ENCODE assay signal across 9 cellular contexts in genomic region chr15:68578175-68578959, GRCh38. TPM values are rescaled to one million over a fixed set of nuclear protein-coding genes. Genes with fewer than 3 reads are reported as not detected.
A peak's percentile ranks its signal among the peaks of the same experiment; 100 is the strongest.
DNase-seq lines count a peak whose midpoint lies in the region; ATAC-seq and TF ChIP-seq lines count a peak whose summit lies in the region.
"Had no signal": no experiment of that assay in that cellular context is flagged by ENCODE, and none has a peak within 500 bp of the region (broad histone marks: within the 10 kb centered on the region; RNA-seq: fewer than 3 reads in every experiment).

No MANE protein-coding gene starts in this region.

- in situ Hi-C loops in Caki2 (cut with HindIII; ENCODE audit: low pct_unique_long_range_greater_than_20kb, low sequenced_read_pairs) = no loop called here

- H3K27ac Mint-ChIP-seq in activated B cell treated with CpG ODN at 0.5 μM for 24 hours = peak overlapping the region; percentile 71

- H3K27me3 ChIP-seq in KMS-11 (ENCODE audit: insufficient read depth, low read depth) (no peaks in the 10 kb centered on the region), liver (ENCODE audit: control insufficient read depth in 4 of 4, insufficient read depth in 4 of 4, low read length in 3 of 4) (peaks cover 0 to 7% (median 3%) of the 10 kb centered on the region in 4 donors)
- H3K27me3 ChIP-seq in effector memory CD4-positive, alpha-beta T cell (replicated peaks; ENCODE audit: control insufficient read depth, insufficient read depth, low read length, poor library complexity, severe bottlenecking) = peaks cover 32% of the 10 kb centered on the region

- H3K36me3 Mint-ChIP-seq in activated B cell treated with CpG ODN at 0.5 μM for 24 hours (ENCODE audit: low read depth) = no peaks in the 10 kb centered on the region

- CTCF ChIA-PET in activated B cell treated with CpG ODN at 0.5 μM for 24 hours (lab: Charles Lee) = interaction anchor here (0.6 to 2.8 kb wide), 3 partner anchors 19 to 311 kb away, joined by 3 to 9 read pairs (median 8); no protein-coding TSS in a partner anchor

- H3K4me3 ChIP-seq in KMS-11 (IDR thresholded peaks at IDR 0.05; ENCODE audit: insufficient read depth, low read depth, low read length) (no peak overlapping the region), liver (ENCODE audit: low read depth in 1 of 3, low read length in 3 of 3) (peak overlapping the region in 2 of 3 donors; percentile 34 to 52)
- H3K4me3 ChIP-seq in effector memory CD4-positive, alpha-beta T cell (ENCODE audit: insufficient read depth, low read depth, low read length, poor library complexity, severe bottlenecking) = peak overlapping the region; percentile 52

- H3K27me3 Mint-ChIP-seq in activated B cell treated with CpG ODN at 0.5 μM for 24 hours = peaks cover 17% of the 10 kb centered on the region

- no peaks in the 10 kb centered on the region for H3K4me1 ChIP-seq in KMS-11 (ENCODE audit: low read depth, poor library complexity, severe bottlenecking)
- peaks cover 5% of the 10 kb centered on the region for H3K4me1 ChIP-seq in effector memory CD4-positive, alpha-beta T cell (ENCODE audit: control insufficient read depth, insufficient read depth, low read length, poor library complexity, severe bottlenecking)
- H3K4me1 ChIP-seq in liver (ENCODE audit: control insufficient read depth in 4 of 4, insufficient read depth in 4 of 4, low read length in 3 of 4) = peaks cover 2 to 16% (median 11%) of the 10 kb centered on the region in 4 donors

- no peak overlapping the region for H3K9ac ChIP-seq in KMS-11
- no peak overlapping the region for H3K9ac ChIP-seq in liver (ENCODE audit: low read depth in 1 of 2, low read length in 2 of 2)

- TF ChIP-seq CTCF in KMS-11 (conservative IDR thresholded peaks at IDR 0.05; ENCODE audit: low read depth, low read length) = no peak
- no peak for TF ChIP-seq CTCF in activated B cell treated with CpG ODN at 0.5 μM for 24 hours (IDR thresholded peaks at IDR 0.05)
- peak; percentile 22 for TF ChIP-seq CTCF in liver (IDR thresholded peaks at IDR 0.05; ENCODE audit: low read depth, low read length, missing input control)

- POLR2A ChIA-PET in activated B cell treated with CpG ODN at 0.5 μM for 24 hours (lab: Charles Lee) = interaction anchor here (1.7 kb wide), 1 partner anchor 53 kb away, joined by 3 read pairs; no protein-coding TSS in a partner anchor

- peaks cover 38% of the 10 kb centered on the region for H3K4me1 Mint-ChIP-seq in activated B cell treated with CpG ODN at 0.5 μM for 24 hours

- ATAC-seq in activated B cell treated with CpG ODN at 0.5 μM for 24 hours (ENCODE audit: low read depth) (peak; percentile 69), GM18502 (IDR thresholded peaks at IDR 0.05; ENCODE audit: poor library complexity, unreplicated experiment) (no peak)

- intact Hi-C loops in activated B cell treated with CpG ODN at 0.5 μM for 24 hours (cut with micrococcal nuclease) = loop anchor here (1.0 to 5.0 kb wide), 4 partner anchors 19 to 96 kb away; no protein-coding TSS in a partner anchor

- no peaks in the 10 kb centered on the region for H3K9me3 Mint-ChIP-seq in activated B cell treated with CpG ODN at 0.5 μM for 24 hours

- H4K20me1 ChIP-seq in KMS-11 (ENCODE audit: insufficient read depth) = no peaks in the 10 kb centered on the region

- 4% methylated on average over 78 of the region's 78 CpGs for WGBS in liver

- peak; percentile 31 to 51 for TF ChIP-seq RAD21 in liver (IDR thresholded peaks at IDR 0.05)

- H3K79me2 ChIP-seq in KMS-11 (ENCODE audit: insufficient read depth, low read depth) = no peaks in the 10 kb centered on the region

- H3K9me3 ChIP-seq in effector memory CD4-positive, alpha-beta T cell (ENCODE audit: control insufficient read depth, low read length) = no peaks in the 10 kb centered on the region
- H3K9me3 ChIP-seq in liver (ENCODE audit: control insufficient read depth in 4 of 4, low read length in 3 of 4) = no peaks in the 10 kb centered on the region

- H3K36me3 ChIP-seq in KMS-11 (ENCODE audit: insufficient read depth) = no peaks in the 10 kb centered on the region
- H3K36me3 ChIP-seq in effector memory CD4-positive, alpha-beta T cell (ENCODE audit: control insufficient read depth, insufficient read depth, low read length) = no peaks in the 10 kb centered on the region
- H3K36me3 ChIP-seq in liver (ENCODE audit: control insufficient read depth in 4 of 4, insufficient read depth in 3 of 4, low read depth in 1 of 4, low read length in 3 of 4) = no peaks in the 10 kb centered on the region

- H2AFZ ChIP-seq in KMS-11 (ENCODE audit: low read depth) = peak overlapping the region; percentile 26; the same call in 1 of the 2 replicates

- H3K4me3 Mint-ChIP-seq in activated B cell treated with CpG ODN at 0.5 μM for 24 hours = peak overlapping the region; percentile 83

- DNase-seq in Caki2 (ENCODE audit: low read depth) = peak; percentile 46
- peak; percentile 57 for DNase-seq in activated B cell treated with CpG ODN at 0.5 μM for 24 hours
- DNase-seq in effector memory CD4-positive, alpha-beta T cell = no peak
- peak; percentile 6 to 22 for DNase-seq in stimulated activated CD4-positive, alpha-beta T cell treated with anti-CD3 and anti-CD28 coated beads, Interleukin-4, amount 100 ng/mL, for 4 hours
- no peak for DNase-seq in inferior parietal cortex (ENCODE audit: extremely low spot score)

- H3K27ac ChIP-seq in KMS-11 = no peak overlapping the region
- H3K27ac ChIP-seq in effector memory CD4-positive, alpha-beta T cell (ENCODE audit: insufficient read depth, low read length, poor library complexity, severe bottlenecking) = no peak overlapping the region
- peak overlapping the region; percentile 12 for H3K27ac ChIP-seq in liver (ENCODE audit: low read depth in 1 of 2, low read length in 2 of 2)

- peak overlapping the region; percentile 21; the same call in 1 of the 2 replicates for H3K4me2 ChIP-seq in KMS-11

TF ChIP-seq in liver, 16 proteins besides CTCF, POLR2A, EP300 and RAD21:
- TF ChIP-seq EGR1 (IDR thresholded peaks at IDR 0.05; ENCODE audit: low read depth in 2 of 2) (no peak), JUND (IDR thresholded peaks at IDR 0.05) (no peak), HNF4A (conservative IDR thresholded peaks at IDR 0.05) (no peak), YY1 (IDR thresholded peaks at IDR 0.05) (no peak), GABPA (IDR thresholded peaks at IDR 0.05 in 1 of 2, conservative IDR thresholded peaks at IDR 0.05 in 1 of 2) (no peak), ATF3 (IDR thresholded peaks at IDR 0.05) (no peak), FOXA2 (IDR thresholded peaks at IDR 0.05) (no peak), TAF1 (conservative IDR thresholded peaks at IDR 0.05) (no peak), FOXA1 (IDR thresholded peaks at IDR 0.05) (no peak)
- TF ChIP-seq, protein P1, sequence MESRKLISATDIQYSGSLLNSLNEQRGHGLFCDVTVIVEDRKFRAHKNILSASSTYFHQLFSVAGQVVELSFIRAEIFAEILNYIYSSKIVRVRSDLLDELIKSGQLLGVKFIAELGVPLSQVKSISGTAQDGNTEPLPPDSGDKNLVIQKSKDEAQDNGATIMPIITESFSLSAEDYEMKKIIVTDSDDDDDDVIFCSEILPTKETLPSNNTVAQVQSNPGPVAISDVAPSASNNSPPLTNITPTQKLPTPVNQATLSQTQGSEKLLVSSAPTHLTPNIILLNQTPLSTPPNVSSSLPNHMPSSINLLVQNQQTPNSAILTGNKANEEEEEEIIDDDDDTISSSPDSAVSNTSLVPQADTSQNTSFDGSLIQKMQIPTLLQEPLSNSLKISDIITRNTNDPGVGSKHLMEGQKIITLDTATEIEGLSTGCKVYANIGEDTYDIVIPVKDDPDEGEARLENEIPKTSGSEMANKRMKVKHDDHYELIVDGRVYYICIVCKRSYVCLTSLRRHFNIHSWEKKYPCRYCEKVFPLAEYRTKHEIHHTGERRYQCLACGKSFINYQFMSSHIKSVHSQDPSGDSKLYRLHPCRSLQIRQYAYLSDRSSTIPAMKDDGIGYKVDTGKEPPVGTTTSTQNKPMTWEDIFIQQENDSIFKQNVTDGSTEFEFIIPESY (IDR thresholded peaks at IDR 0.05) = no peak

RNA-seq across cellular contexts. Expression of gene CORO2B, which starts 0.4 kb away (rescaled TPM):
- 0.17 TPM in 1 of 2 replicates, not detected in the other for total RNA-seq in Caki2 (2014; rRNA removed; shearing (Covaris generic); ENCODE audit: low replicate concordance)
- total RNA-seq in activated B cell treated with CpG ODN at 0.5 μM for 24 hours (0.64 and 1.0 TPM in 2 replicates), liver (under 1 TPM; 0.50 to 0.65 TPM)
- polyA plus RNA-seq in liver = under 1 TPM; 0.15 to 0.54 TPM
- total RNA-seq: T-helper 2 cell treated with Interferon-gamma antibody and Interleukin-4, amounts not matched to agents 100 ng/mL and 5 ng/mL, for 36 hours had no signal

Comparison
In these comparisons a context has a peak if more than half of its experiments do, and no peak if none do; other contexts are left out.
1. DNase-seq: peak in Caki2 (single experiment), activated B cell treated with CpG ODN at 0.5 μM for 24 hours (single experiment) and stimulated activated CD4-positive, alpha-beta T cell treated with anti-CD3 and anti-CD28 coated beads, Interleukin-4, amount 100 ng/mL, for 4 hours (2 of 2); none in effector memory CD4-positive, alpha-beta T cell (0 of 3) and inferior parietal cortex (single experiment).
2. H3K27ac ChIP-seq: peak in liver (2 of 2); none in KMS-11 (single experiment) and effector memory CD4-positive, alpha-beta T cell (single experiment).